In the genomic region with DNA sequence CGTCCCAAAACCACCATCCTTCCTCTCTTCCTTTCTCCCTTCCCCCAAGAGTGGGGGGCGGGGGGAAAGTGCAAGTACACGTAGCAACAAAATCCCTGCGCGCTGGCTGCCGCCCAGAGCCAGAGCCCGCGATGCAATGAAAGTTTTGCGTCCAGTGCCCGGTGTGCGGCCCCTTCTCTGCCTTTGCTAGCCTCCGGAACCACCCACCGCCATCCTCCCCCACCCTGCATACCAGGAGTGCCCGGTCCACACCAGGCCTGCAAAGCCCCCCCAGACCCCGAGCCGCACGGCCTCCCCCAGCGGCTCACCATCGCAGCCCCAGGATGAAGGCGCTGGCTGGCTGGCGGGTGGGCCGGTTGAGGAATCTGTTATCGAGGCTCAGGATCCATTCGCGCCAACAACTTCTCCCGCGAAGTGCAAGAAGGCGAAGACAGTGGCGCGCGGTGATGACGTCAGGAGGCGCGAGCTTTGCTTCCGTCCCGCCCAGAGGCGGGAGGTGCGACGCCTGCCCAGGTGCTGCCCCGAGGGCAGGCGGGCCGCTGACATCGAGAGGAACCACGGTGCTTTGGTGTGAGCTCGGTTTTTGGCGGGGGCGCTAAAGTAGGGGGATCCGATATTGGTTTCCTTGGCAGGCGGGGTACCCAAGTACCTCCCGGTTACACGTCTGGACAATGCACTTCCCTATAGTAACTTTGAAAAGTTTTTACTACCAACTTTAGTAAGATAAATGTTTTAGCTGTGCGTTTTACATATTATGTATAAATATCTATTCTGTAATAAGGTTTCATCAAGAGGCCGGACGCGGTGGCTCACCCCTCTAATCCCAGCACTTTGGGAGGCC, we compare ENCODE assay signal across 8 cellular contexts. TPM values are rescaled to one million over a fixed set of nuclear protein-coding genes. Genes with fewer than 3 reads are reported as not detected.
DNase-seq lines count a peak whose midpoint lies in the region; ATAC-seq and TF ChIP-seq lines count a peak whose summit lies in the region.

A gene with protein sequence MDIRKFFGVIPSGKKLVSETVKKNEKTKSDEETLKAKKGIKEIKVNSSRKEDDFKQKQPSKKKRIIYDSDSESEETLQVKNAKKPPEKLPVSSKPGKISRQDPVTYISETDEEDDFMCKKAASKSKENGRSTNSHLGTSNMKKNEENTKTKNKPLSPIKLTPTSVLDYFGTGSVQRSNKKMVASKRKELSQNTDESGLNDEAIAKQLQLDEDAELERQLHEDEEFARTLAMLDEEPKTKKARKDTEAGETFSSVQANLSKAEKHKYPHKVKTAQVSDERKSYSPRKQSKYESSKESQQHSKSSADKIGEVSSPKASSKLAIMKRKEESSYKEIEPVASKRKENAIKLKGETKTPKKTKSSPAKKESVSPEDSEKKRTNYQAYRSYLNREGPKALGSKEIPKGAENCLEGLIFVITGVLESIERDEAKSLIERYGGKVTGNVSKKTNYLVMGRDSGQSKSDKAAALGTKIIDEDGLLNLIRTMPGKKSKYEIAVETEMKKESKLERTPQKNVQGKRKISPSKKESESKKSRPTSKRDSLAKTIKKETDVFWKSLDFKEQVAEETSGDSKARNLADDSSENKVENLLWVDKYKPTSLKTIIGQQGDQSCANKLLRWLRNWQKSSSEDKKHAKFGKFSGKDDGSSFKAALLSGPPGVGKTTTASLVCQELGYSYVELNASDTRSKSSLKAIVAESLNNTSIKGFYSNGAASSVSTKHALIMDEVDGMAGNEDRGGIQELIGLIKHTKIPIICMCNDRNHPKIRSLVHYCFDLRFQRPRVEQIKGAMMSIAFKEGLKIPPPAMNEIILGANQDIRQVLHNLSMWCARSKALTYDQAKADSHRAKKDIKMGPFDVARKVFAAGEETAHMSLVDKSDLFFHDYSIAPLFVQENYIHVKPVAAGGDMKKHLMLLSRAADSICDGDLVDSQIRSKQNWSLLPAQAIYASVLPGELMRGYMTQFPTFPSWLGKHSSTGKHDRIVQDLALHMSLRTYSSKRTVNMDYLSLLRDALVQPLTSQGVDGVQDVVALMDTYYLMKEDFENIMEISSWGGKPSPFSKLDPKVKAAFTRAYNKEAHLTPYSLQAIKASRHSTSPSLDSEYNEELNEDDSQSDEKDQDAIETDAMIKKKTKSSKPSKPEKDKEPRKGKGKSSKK (minus strand): TSS at position 432 of the 841 bp plus-strand sequence. CDS start 121 bp downstream, at position 311.

- ATAC-seq in HG02623 (IDR thresholded peaks at IDR 0.05; ENCODE audit: unreplicated experiment) (peak; percentile 70), left cardiac atrium (peak; percentile 97 to 98), upper lobe of left lung (ENCODE audit: low FRiP score in 2 of 2) (peak; percentile 94 to 97)

- intact Hi-C loops in adrenal gland (cut with DNase I) = no loop called here
- intact Hi-C loops in left cardiac atrium (cut with DNase I) = no loop called here
- intact Hi-C loops in posterior vena cava (cut with DNase I) = no loop called here

- DNase-seq in GM04504 (ENCODE audit: low read depth) (peak; percentile 72), NCI-H1417 treated with DMSO at 0.1 percent for 48 hours (lab: John Stamatoyannopoulos, UW) (peak; percentile 31), T-helper 1 cell (peak; percentile 80 to 94 (median 90)), adrenal gland (peak; percentile 91 to 96 (median 94)), left cardiac atrium (peak; percentile 95), posterior vena cava (ENCODE audit: low spot score) (peak; percentile 98), upper lobe of left lung (peak; percentile 94 to 98)

- peak; percentile 9 to 65 for TF ChIP-seq POLR2A in adrenal gland (IDR thresholded peaks at IDR 0.05)
- TF ChIP-seq POLR2A in upper lobe of left lung (IDR thresholded peaks at IDR 0.05) = peak in 3 of 4 donors; percentile 34 to 72 (median 54)

- H3K27me3 ChIP-seq in adrenal gland = no peaks in the 10 kb centered on the region
- H3K27me3 ChIP-seq in upper lobe of left lung = no peaks in the 10 kb centered on the region

- 4 to 11% (median 5%) methylated on average over 20 to 55 of the region's 55 CpGs for WGBS in adrenal gland, 4 donors
- WGBS in upper lobe of left lung, 2 donors = 8 to 9% methylated on average over 25 to 26 of the region's 55 CpGs

- H3K36me3 ChIP-seq in adrenal gland (replicated peaks in 1 of 2) (no peaks in the 10 kb centered on the region), upper lobe of left lung (peaks cover 0 to 2% (median under 1%) of the 10 kb centered on the region in 4 donors)

- H3K4me1 ChIP-seq in adrenal gland (replicated peaks in 1 of 2) = peaks cover 19 to 30% of the 10 kb centered on the region in 2 donors
- H3K4me1 ChIP-seq in upper lobe of left lung = peaks cover 16 to 29% (median 22%) of the 10 kb centered on the region in 4 donors

- peak in 1 of 4 donors; percentile 45 for TF ChIP-seq EP300 in upper lobe of left lung (IDR thresholded peaks at IDR 0.05)

- no peaks in the 10 kb centered on the region for H3K9me3 ChIP-seq in adrenal gland (replicated peaks in 1 of 3)
- H3K9me3 ChIP-seq in upper lobe of left lung = no peaks in the 10 kb centered on the region

- H3K4me3 ChIP-seq in adrenal gland = peak within 1 kb of the TSS; percentile 79 to 96 (median 87)
- peak within 1 kb of the TSS; percentile 85 to 99 (median 96) for H3K4me3 ChIP-seq in upper lobe of left lung

- peak within 1 kb of the TSS; percentile 71 to 91 (median 87) for H3K27ac ChIP-seq in adrenal gland
- H3K27ac ChIP-seq in upper lobe of left lung = peak within 1 kb of the TSS; percentile 86 to 96 (median 92)

- no peak for TF ChIP-seq CTCF in adrenal gland (IDR thresholded peaks at IDR 0.05)
- no peak for TF ChIP-seq CTCF in upper lobe of left lung (IDR thresholded peaks at IDR 0.05)

RNA-seq across cellular contexts. Expression of the gene that starts here (rescaled TPM):
- total RNA-seq in adrenal gland = 100 to 1,000 TPM in 1 of 8 donors, 10 to 100 TPM in 7; 32.5 to 137 (median 52.6) TPM
- 10 to 100 TPM; 13.0 to 96.5 (median 16.0) TPM for polyA plus RNA-seq in adrenal gland
- total RNA-seq in left cardiac atrium = 10 to 100 TPM; 25.8 to 26.3 TPM
- total RNA-seq in posterior vena cava = 10 to 100 TPM; 33.1 to 40.4 TPM
- 100 to 1,000 TPM in 1 of 6 donors, 10 to 100 TPM in 5; 33.0 to 127 (median 44.4) TPM for total RNA-seq in upper lobe of left lung

Comparison
In these comparisons a context has a peak if more than half of its experiments do, and no peak if none do; other contexts are left out.
1. Peak in every context shown above with its lines: DNase-seq, ATAC-seq, H3K4me3 ChIP-seq and H3K27ac ChIP-seq.
2. DNase-seq: peak in every context shown above with its lines; median percentile 98 in posterior vena cava; 96 in upper lobe of left lung; 95 in left cardiac atrium; 94 in adrenal gland; 90 in T-helper 1 cell; 72 in GM04504; 31 in NCI-H1417 treated with DMSO at 0.1 percent for 48 hours.